28 cellular contexts compared by ENCODE assay signal in genomic region chr22:33996824-33997223, GRCh38.
"Had no signal": no experiment of that assay in that cellular context is flagged by ENCODE, and none has a peak within 500 bp of the region (broad histone marks: within the 10 kb centered on the region; RNA-seq: fewer than 3 reads in every experiment).

No MANE protein-coding gene starts in this region.

- H3K9ac ChIP-seq: neural progenitor cell, parathyroid adenoma had no signal

- H3K9me3 ChIP-seq: neutrophil, pancreas, prostate gland had no signal

- DNase-seq: naive thymus-derived CD4-positive, alpha-beta T cell; naive thymus-derived CD8-positive, alpha-beta T cell; natural killer cell; nephron progenitor cell; nucleus accumbens; occipital lobe; ovary; pancreas; posterior cingulate gyrus; psoas muscle; retina; right cardiac atrium; sigmoid colon; small intestine; spleen; stimulated activated CD4-positive, alpha-beta T cell treated with anti-CD3 and anti-CD28 coated beads, Interleukin-12 subunit alpha, Interleukin-12 subunit beta, amount 100 ng/mL, for 4 hours; stimulated activated CD4-positive, alpha-beta T cell treated with anti-CD3 and anti-CD28 coated beads, Interleukin-15, amount 100 ng/mL, for 24 hours; stimulated activated CD4-positive, alpha-beta T cell treated with anti-CD3 and anti-CD28 coated beads, Interleukin-1b, Interleukin-23, amount 100 ng/mL, for 48 hours; stimulated activated CD4-positive, alpha-beta T cell treated with anti-CD3 and anti-CD28 coated beads, Interleukin-2, amount 100 ng/mL, for 24 hours had no signal

- H3K4me3 ChIP-seq: neural progenitor cell, ovary, pancreas, prostate gland, psoas muscle, right atrium auricular region, sigmoid colon, skin epidermis, smooth muscle cell, spleen had no signal

- H3K4me1 ChIP-seq: neural progenitor cell, pancreas, parathyroid adenoma, prostate gland, psoas muscle, right atrium auricular region, sigmoid colon, spleen had no signal

- H3K4me2 ChIP-seq: neural progenitor cell, smooth muscle cell had no signal

- H3K27me3 ChIP-seq: neural progenitor cell, neutrophil, ovary, right atrium auricular region, sigmoid colon had no signal

- H2AFZ ChIP-seq: neural progenitor cell, parathyroid adenoma had no signal

- FAIRE-seq: pancreas, small intestine had no signal

- ATAC-seq: naive thymus-derived CD4-positive, alpha-beta T cell; naive thymus-derived CD8-positive, alpha-beta T cell; natural killer cell; natural killer cell treated with Interleukin-12 subunit alpha and Interleukin-12 subunit beta and Interleukin-15 and Interleukin-18, amount 100 ng/mL, for 72 hours; pancreas; psoas muscle; right cardiac atrium; sciatic nerve had no signal

- H3K79me2 ChIP-seq: parathyroid adenoma had no signal

- H3K27ac ChIP-seq: neural progenitor cell, neutrophil, ovary, pancreas, parathyroid adenoma, prostate gland, psoas muscle, right atrium auricular region, sigmoid colon, skin epidermis, spleen had no signal

- H3K36me3 ChIP-seq: neural progenitor cell, neutrophil, ovary, pancreas, prostate gland, right atrium auricular region, sigmoid colon, spleen had no signal
